Comparison of ENCODE assay signal across 12 cellular contexts in genomic region chr19:56109216-56109615, GRCh38. TPM values are rescaled to one million over a fixed set of nuclear protein-coding genes. Genes with fewer than 3 reads are reported as not detected.
DNase-seq lines count a peak whose midpoint lies in the region; ATAC-seq, FAIRE-seq and TF ChIP-seq lines count a peak whose summit lies in the region.
"Had no signal": no experiment of that assay in that cellular context is flagged by ENCODE, and none has a peak within 500 bp of the region (broad histone marks: within the 10 kb centered on the region; RNA-seq: fewer than 3 reads in every experiment).

No MANE protein-coding gene starts in this region.

- H3K36me3 ChIP-seq in esophagus squamous epithelium (peaks cover 0 to 23% (median 0%) of the 10 kb centered on the region in 3 donors), psoas muscle (ENCODE audit: insufficient read depth in 1 of 2, low read depth in 1 of 2) (no peaks in the 10 kb centered on the region)

- no peak for TF ChIP-seq POLR2A in esophagus squamous epithelium (IDR thresholded peaks at IDR 0.05)

- ATAC-seq in HG02678 (IDR thresholded peaks at IDR 0.05; ENCODE audit: unreplicated experiment) (peak; percentile 31), psoas muscle (no peak), HG03159 (IDR thresholded peaks at IDR 0.05; ENCODE audit: unreplicated experiment) (no peak)

- DNase-seq in Ammon's horn (ENCODE audit: low spot score) (peak; percentile 40), esophagus squamous epithelium (lab: John Stamatoyannopoulos, UW) (no peak), psoas muscle (no peak), NCI-H2227 treated with DMSO at 0.1 percent for 48 hours (lab: John Stamatoyannopoulos, UW) (no peak), urothelium cell line (ENCODE audit: low spot score) (no peak), NCI-H2227 (lab: John Stamatoyannopoulos, UW; ENCODE audit: unreplicated experiment) (no peak)
- DNase-seq: AML-193; NCI-H146; stimulated activated CD4-positive, alpha-beta T cell treated with anti-CD3 and anti-CD28 coated beads, Interleukin-2, amount 100 ng/mL, for 24 hours; T-helper 2 cell had no signal

- H3K27ac ChIP-seq in esophagus squamous epithelium (peak overlapping the region in 3 of 4 donors; percentile 56 to 71 (median 69)), psoas muscle (no peak overlapping the region)

- intact Hi-C loops in esophagus squamous epithelium (cut with DNase I) = loop anchor here (10.0 kb wide), 1 partner anchor 46 kb away; no protein-coding TSS in a partner anchor
- intact Hi-C loops in psoas muscle (cut with DNase I) = loop anchor here in 1 of 2 donors (5.0 kb wide), 1 partner anchor 38 kb away; no protein-coding TSS in a partner anchor

- 8 to 30% methylated on average over 4 to 6 of the region's 11 CpGs for WGBS in esophagus squamous epithelium, 2 donors
- 19 to 43% (median 29%) methylated on average over 10 to 11 of the region's 11 CpGs for WGBS in psoas muscle, 3 donors

- H3K4me1 ChIP-seq in esophagus squamous epithelium (peaks cover 67 to 99% (median 90%) of the 10 kb centered on the region in 3 donors), psoas muscle (peaks cover 71% of the 10 kb centered on the region)

- no peaks in the 10 kb centered on the region for H3K27me3 ChIP-seq in esophagus squamous epithelium
- H3K27me3 ChIP-seq in psoas muscle (ENCODE audit: insufficient read depth in 3 of 3, low read length in 2 of 3) = no peaks in the 10 kb centered on the region

- no peak for FAIRE-seq in urothelium cell line (lab: Jason Lieb, UNC)

- H3K4me3 ChIP-seq in esophagus squamous epithelium = peak overlapping the region in 2 of 4 donors; percentile 18 to 44
- H3K4me3 ChIP-seq in psoas muscle = peak overlapping the region; percentile 12

- TF ChIP-seq CTCF in esophagus squamous epithelium (IDR thresholded peaks at IDR 0.05) (no peak), psoas muscle (IDR thresholded peaks at IDR 0.05) (no peak)

- H3K9me3 ChIP-seq in esophagus squamous epithelium (no peaks in the 10 kb centered on the region), psoas muscle (no peaks in the 10 kb centered on the region)

RNA-seq across cellular contexts. Expression of gene ZNF787, which starts 11.9 kb away (rescaled TPM):
- 10 to 100 TPM in 3 of 4 donors, 1 to 10 TPM in 1; 9.9 to 21.3 (median 13.1) TPM for total RNA-seq in esophagus squamous epithelium
- total RNA-seq in psoas muscle = 10 to 100 TPM; 33.3 to 62.7 (median 54.2) TPM
- polyA plus RNA-seq in psoas muscle = 10 to 100 TPM; 27.3 to 56.6 (median 49.1) TPM

RNA-seq across cellular contexts. Expression of gene ZNF444, which starts 31.9 kb away (rescaled TPM):
- total RNA-seq in esophagus squamous epithelium (10 to 100 TPM; 10.6 to 22.1 (median 15.6) TPM), psoas muscle (10 to 100 TPM; 12.0 to 20.6 (median 16.6) TPM)
- 10 to 100 TPM; 14.1 to 22.4 (median 14.7) TPM for polyA plus RNA-seq in psoas muscle
